In genomic region chr13:35630551-35631275, GRCh38 we compare ENCODE assay signal across 8 cellular contexts.
A peak's percentile ranks its signal among the peaks of the same experiment; 100 is the strongest.
DNase-seq lines count a peak whose midpoint lies in the region; ATAC-seq, FAIRE-seq and TF ChIP-seq lines count a peak whose summit lies in the region.

No MANE protein-coding gene starts in this region.

- TF ChIP-seq CTCF in AG10803 (conservative IDR thresholded peaks at IDR 0.05; ENCODE audit: low read length) (peak; percentile 91), brain (conservative IDR thresholded peaks at IDR 0.05) (peak; percentile 64 to 74), kidney (IDR thresholded peaks at IDR 0.05; ENCODE audit: borderline replicate concordance, extremely low read depth, insufficient read depth) (peak; percentile 37), upper lobe of right lung (IDR thresholded peaks at IDR 0.05) (peak; percentile 68)

- intact Hi-C loops in kidney (cut with DNase I) (no loop called here), upper lobe of right lung (cut with DNase I) (no loop called here)

- no peaks in the 10 kb centered on the region for H3K27me3 Mint-ChIP-seq in brain

- no peaks in the 10 kb centered on the region for H3K27me3 ChIP-seq in upper lobe of right lung

- no peaks in the 10 kb centered on the region for H3K9me3 Mint-ChIP-seq in brain

- ATAC-seq in GM18508 (IDR thresholded peaks at IDR 0.05; ENCODE audit: insufficient read depth, unreplicated experiment): peak; percentile 65
- peak; percentile 86 for ATAC-seq in HG02981 (IDR thresholded peaks at IDR 0.05; ENCODE audit: unreplicated experiment)
- ATAC-seq in upper lobe of right lung: peak; percentile 90

- H3K4me3 ChIP-seq in AG10803 (ENCODE audit: low read length): no peak overlapping the region
- H3K4me3 ChIP-seq in kidney (ENCODE audit: low read length in 2 of 2): no peak overlapping the region
- no peak overlapping the region for H3K4me3 ChIP-seq in upper lobe of right lung

- DNase-seq in AG10803 (ENCODE audit: low read depth) (peak; percentile 79), NCI-H2227 treated with DMSO at 0.1 percent for 48 hours (lab: John Stamatoyannopoulos, UW) (peak; percentile 50), kidney (no peak), upper lobe of right lung (no peak), NCI-H2196 treated with DMSO at 0.1 percent for 48 hours (lab: John Stamatoyannopoulos, UW; ENCODE audit: unreplicated experiment) (no peak)

- H3K4me3 Mint-ChIP-seq in brain: no peak overlapping the region

- peak overlapping the region in 4 of 5 experiments; percentile 1 to 78 (median 36) for H3K27ac Mint-ChIP-seq in brain

- H3K4me1 ChIP-seq in kidney (ENCODE audit: control insufficient read depth in 1 of 2, insufficient read depth in 1 of 2, low read depth in 1 of 2, low read length in 2 of 2): no peaks in the 10 kb centered on the region
- H3K4me1 ChIP-seq in upper lobe of right lung: no peaks in the 10 kb centered on the region

- H3K27ac ChIP-seq in kidney (ENCODE audit: low read depth in 2 of 2, low read length in 2 of 2) (no peak overlapping the region), upper lobe of right lung (no peak overlapping the region)

- H3K9ac ChIP-seq in kidney (ENCODE audit: low read length in 2 of 2): no peak overlapping the region

- no peaks in the 10 kb centered on the region for H3K36me3 ChIP-seq in kidney (ENCODE audit: control insufficient read depth in 1 of 2, insufficient read depth in 2 of 2, low read length in 2 of 2)
- no peaks in the 10 kb centered on the region for H3K36me3 ChIP-seq in upper lobe of right lung

- H3K9me3 ChIP-seq in kidney (ENCODE audit: control insufficient read depth in 1 of 2, low read length in 2 of 2): no peaks in the 10 kb centered on the region
- H3K9me3 ChIP-seq in upper lobe of right lung: no peaks in the 10 kb centered on the region

- peaks cover 7% of the 10 kb centered on the region for H3K36me3 Mint-ChIP-seq in brain

- no peak for FAIRE-seq in kidney (lab: Jason Lieb, UNC)

- H3K4me1 Mint-ChIP-seq in brain: peaks cover 16% of the 10 kb centered on the region

Comparison
In these comparisons a context has a peak if more than half of its experiments do, and no peak if none do; other contexts are left out.
1. DNase-seq: peak in AG10803 (single experiment) and NCI-H2227 treated with DMSO at 0.1 percent for 48 hours (single experiment); none in kidney (single experiment), upper lobe of right lung (single experiment) and NCI-H2196 treated with DMSO at 0.1 percent for 48 hours (single experiment).
2. CTCF ChIP-seq: peak in every context shown above with its lines; median percentile 91 in AG10803; 69 in brain; 68 in upper lobe of right lung; 37 in kidney.
3. Peak in every context shown above with its lines, with median percentiles within 50 percentile points of each other: ATAC-seq.